In genomic region chr10:124388476-124388822, GRCh38 we compare ENCODE assay signal across 8 cellular contexts. TPM values are rescaled to one million over a fixed set of nuclear protein-coding genes. Genes with fewer than 3 reads are reported as not detected.
DNase-seq lines count a peak whose midpoint lies in the region; ATAC-seq, FAIRE-seq and TF ChIP-seq lines count a peak whose summit lies in the region.

No MANE protein-coding gene starts in this region.

- H3K9me3 Mint-ChIP-seq in astrocyte (ENCODE audit: unreplicated experiment), result peaks cover 3% of the 10 kb centered on the region
- H3K9me3 Mint-ChIP-seq in chondrocyte (ENCODE audit: low read depth), result no peaks in the 10 kb centered on the region

- TF ChIP-seq CTCF in HFF-Myc (IDR thresholded peaks at IDR 0.05; ENCODE audit: low read depth, low read length, missing control alignments), result no peak
- TF ChIP-seq CTCF in astrocyte (IDR thresholded peaks at IDR 0.05; ENCODE audit: insufficient read depth, low read depth, low read length), result no peak
- no peak for TF ChIP-seq CTCF in left lung (IDR thresholded peaks at IDR 0.05)
- TF ChIP-seq CTCF in smooth muscle cell (IDR thresholded peaks at IDR 0.05; ENCODE audit: borderline replicate concordance, insufficient read depth, poor library complexity, severe bottlenecking), result no peak
- TF ChIP-seq CTCF in chondrocyte (IDR thresholded peaks at IDR 0.05), result no peak

- H3K79me2 ChIP-seq in astrocyte (ENCODE audit: insufficient read depth, low read length) (no peaks in the 10 kb centered on the region), smooth muscle cell (ENCODE audit: low read depth) (no peaks in the 10 kb centered on the region)

- H3K27ac Mint-ChIP-seq in astrocyte (ENCODE audit: unreplicated experiment) (no peak overlapping the region), chondrocyte (ENCODE audit: unreplicated experiment) (no peak overlapping the region)

- H3K27ac ChIP-seq in astrocyte (ENCODE audit: low read depth, low read length) (no peak overlapping the region), left lung (no peak overlapping the region), smooth muscle cell (ENCODE audit: low read depth) (no peak overlapping the region)

- peak overlapping the region; percentile 90 for H3K4me2 ChIP-seq in astrocyte (ENCODE audit: low read length)
- peak overlapping the region; percentile 91 for H3K4me2 ChIP-seq in smooth muscle cell

- H3K9ac ChIP-seq in astrocyte (ENCODE audit: low read length) (peak overlapping the region; percentile 51), smooth muscle cell (ENCODE audit: low read depth) (no peak overlapping the region)

- H4K20me1 ChIP-seq in astrocyte (ENCODE audit: insufficient read depth, low read length), result no peaks in the 10 kb centered on the region
- H4K20me1 ChIP-seq in smooth muscle cell (ENCODE audit: low read depth), result no peaks in the 10 kb centered on the region

- FAIRE-seq in astrocyte (lab: Jason Lieb, UNC), result no peak
- no peak for FAIRE-seq in HTR-8/SVneo (lab: Jason Lieb, UNC)

- H3K4me3 Mint-ChIP-seq in astrocyte (ENCODE audit: unreplicated experiment) (no peak overlapping the region), chondrocyte (ENCODE audit: unreplicated experiment) (no peak overlapping the region)

- H3K27me3 Mint-ChIP-seq in astrocyte (ENCODE audit: low read depth, unreplicated experiment) (peaks cover 28% of the 10 kb centered on the region), chondrocyte (ENCODE audit: low read depth) (peaks cover under 1% of the 10 kb centered on the region)

- H3F3A ChIP-seq in smooth muscle cell (ENCODE audit: low read depth), result no peaks in the 10 kb centered on the region

- peak overlapping the region; percentile 30; the same call in 1 of the 2 replicates for H3K4me3 ChIP-seq in HFF-Myc (replicated peaks; ENCODE audit: low read depth, low read length)
- no peak overlapping the region for H3K4me3 ChIP-seq in astrocyte (ENCODE audit: insufficient read depth, low read depth, low read length)
- peak overlapping the region; percentile 30 to 49 for H3K4me3 ChIP-seq in left lung
- peak overlapping the region; percentile 61 for H3K4me3 ChIP-seq in smooth muscle cell

- H3K36me3 ChIP-seq in astrocyte (ENCODE audit: insufficient read depth, low read length), result no peaks in the 10 kb centered on the region
- H3K36me3 ChIP-seq in left lung, result no peaks in the 10 kb centered on the region
- no peaks in the 10 kb centered on the region for H3K36me3 ChIP-seq in smooth muscle cell (ENCODE audit: low read depth)

- no peaks in the 10 kb centered on the region for H3K9me3 ChIP-seq in astrocyte (ENCODE audit: insufficient read depth, low read depth, low read length)
- no peaks in the 10 kb centered on the region for H3K9me3 ChIP-seq in left lung
- H3K9me3 ChIP-seq in smooth muscle cell (replicated peaks; ENCODE audit: low read depth), result no peaks in the 10 kb centered on the region

- peak; percentile 3 for ATAC-seq in left lung

- 78% methylated on average over 9 of the region's 9 CpGs for WGBS in smooth muscle cell (ENCODE audit: low lambda C conversion rate)

- DNase-seq in HFF-Myc (ENCODE audit: extremely low read depth, low read depth) (no peak), astrocyte (ENCODE audit: low read depth) (no peak), left lung (no peak), smooth muscle cell (lab: John Stamatoyannopoulos, UW; ENCODE audit: unreplicated experiment) (no peak), activated gamma-delta T cell (lab: John Stamatoyannopoulos, UW) (no peak), HTR-8/SVneo (ENCODE audit: insufficient read length, low spot score) (no peak), NCI-H146 (lab: John Stamatoyannopoulos, UW) (no peak), chondrocyte (ENCODE audit: low spot score) (no peak)

- H3K4me1 Mint-ChIP-seq in astrocyte (ENCODE audit: low read depth, unreplicated experiment), result no peaks in the 10 kb centered on the region
- H3K4me1 Mint-ChIP-seq in chondrocyte (ENCODE audit: low read depth), result no peaks in the 10 kb centered on the region

- intact Hi-C loops in left lung (cut with DNase I), result loop anchor here in 1 of 2 donors (5.0 kb wide), 1 partner anchor 386 kb away; no protein-coding TSS in a partner anchor

- H3K4me1 ChIP-seq in astrocyte (ENCODE audit: insufficient read depth, low read length) (peaks cover 6% of the 10 kb centered on the region), left lung (peaks cover 4 to 15% of the 10 kb centered on the region in 2 donors), smooth muscle cell (ENCODE audit: low read depth) (peaks cover 8% of the 10 kb centered on the region)

- H3K36me3 Mint-ChIP-seq in astrocyte (ENCODE audit: low read depth, unreplicated experiment) (no peaks in the 10 kb centered on the region), chondrocyte (ENCODE audit: low read depth) (peaks cover 1% of the 10 kb centered on the region)

- no peaks in the 10 kb centered on the region for H3K27me3 ChIP-seq in astrocyte (ENCODE audit: insufficient read depth, low read length)
- H3K27me3 ChIP-seq in left lung, result peaks cover 0 to 13% of the 10 kb centered on the region in 2 donors
- no peaks in the 10 kb centered on the region for H3K27me3 ChIP-seq in smooth muscle cell (ENCODE audit: low read depth)

- H2AFZ ChIP-seq in astrocyte (ENCODE audit: low read depth, low read length), result peak overlapping the region; percentile 86
- H2AFZ ChIP-seq in smooth muscle cell (ENCODE audit: low read depth), result peak overlapping the region; percentile 90

RNA-seq across cellular contexts. Expression of gene OAT, which starts 30.3 kb away (rescaled TPM):
- 119 and 120 TPM in 2 replicates for total RNA-seq in astrocyte
- total RNA-seq in left lung, result 10 to 100 TPM; 64.0 to 72.1 TPM
- 107 and 174 TPM in 2 replicates for total RNA-seq in smooth muscle cell
- polyA plus RNA-seq in smooth muscle cell, result 125 and 160 TPM in 2 replicates
- total RNA-seq in chondrocyte, result 151 to 183 TPM (median 152 TPM) in 3 replicates
